9 cellular contexts compared by ENCODE assay signal in the genomic region with DNA sequence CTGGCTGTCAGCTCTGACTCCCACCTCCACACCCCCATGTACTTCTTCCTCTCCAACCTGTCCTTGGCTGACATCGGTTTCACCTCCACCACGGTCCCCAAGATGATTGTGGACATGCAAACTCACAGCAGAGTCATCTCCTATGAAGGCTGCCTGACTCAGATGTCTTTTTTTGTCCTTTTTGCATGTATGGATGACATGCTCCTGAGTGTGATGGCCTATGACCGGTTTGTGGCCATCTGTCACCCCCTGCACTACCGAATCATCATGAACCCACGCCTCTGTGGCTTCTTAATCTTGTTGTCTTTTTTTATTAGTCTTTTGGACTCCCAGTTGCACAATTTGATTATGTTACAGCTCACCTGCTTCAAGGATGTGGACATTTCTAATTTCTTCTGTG. TPM values are rescaled to one million over a fixed set of nuclear protein-coding genes. Genes with fewer than 3 reads are reported as not detected.
"Had no signal": no experiment of that assay in that cellular context is flagged by ENCODE, and none has a peak within 500 bp of the region (broad histone marks: within the 10 kb centered on the region; RNA-seq: fewer than 3 reads in every experiment).

No MANE protein-coding gene starts in this region.

- H3K4me3 Mint-ChIP-seq: HFFc6, IgD-negative memory B cell had no signal

- H3K36me3 Mint-ChIP-seq: IgD-negative memory B cell had no signal

- H3K4me1 Mint-ChIP-seq: IgD-negative memory B cell had no signal

- H3K27me3 Mint-ChIP-seq: IgD-negative memory B cell had no signal

- ATAC-seq: HCT116, HepG2 had no signal

- H3K27ac Mint-ChIP-seq: HFFc6, IgD-negative memory B cell had no signal

- DNase-seq: GM23248, GOT3, H7, HFFc6 had no signal

RNA-seq across cellular contexts. Expression of gene OR7E24, which starts 0.5 kb away (rescaled TPM):
- total RNA-seq: GM23248, H4, H7, HepG2, HFFc6, HT1080 had no signal

RNA-seq across cellular contexts. Expression of gene OR7D4, which starts 31.8 kb away (rescaled TPM):
- total RNA-seq: GM23248, H4, H7, HepG2, HFFc6, HT1080 had no signal
